Comparison of ENCODE assay signal across 8 cellular contexts in the genomic region with DNA sequence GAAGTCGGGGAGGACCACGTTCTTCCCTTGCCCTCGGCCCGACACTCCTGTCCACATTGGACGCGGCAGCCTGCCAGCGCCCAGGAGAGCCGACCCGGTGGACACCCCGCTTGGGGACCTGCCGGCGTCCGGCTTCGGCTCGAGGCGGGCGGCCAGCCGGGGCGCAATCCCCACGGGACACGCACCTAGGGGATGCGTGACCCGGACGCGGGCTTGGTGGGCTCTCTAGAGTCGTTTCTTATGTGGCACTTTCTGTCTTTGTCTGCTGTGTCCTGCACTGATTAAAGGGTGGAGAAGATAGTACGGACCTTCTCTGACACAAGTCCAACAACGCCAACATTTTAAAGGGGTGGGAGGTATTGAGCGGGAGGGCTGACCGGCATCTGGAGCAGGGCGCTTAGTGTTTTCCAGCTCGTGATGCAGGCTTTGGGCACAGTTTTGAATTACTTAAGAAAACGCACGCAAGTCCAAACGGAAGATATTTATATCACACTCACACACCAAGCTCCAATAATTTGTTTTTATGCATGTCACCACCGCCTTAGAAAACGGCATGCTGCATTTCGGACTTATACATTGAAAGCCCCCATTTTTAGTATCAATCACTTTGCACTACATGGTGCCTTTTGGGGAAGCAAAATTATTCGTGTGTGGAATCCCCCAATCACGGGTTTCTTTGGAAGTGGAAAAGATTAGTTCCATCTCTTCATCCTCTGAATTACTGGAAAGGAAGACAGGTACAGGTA. TPM values are rescaled to one million over a fixed set of nuclear protein-coding genes. Genes with fewer than 3 reads are reported as not detected.
DNase-seq lines count a peak whose midpoint lies in the region; ATAC-seq and TF ChIP-seq lines count a peak whose summit lies in the region.

No MANE protein-coding gene starts in this region.

- DNase-seq in activated naive CD4-positive, alpha-beta T cell treated with anti-CD3 and anti-CD28 coated beads, Interleukin-2, amount 10 ng/mL, durations not matched to agents 7 days and 5 days = peak; percentile 29
- no peak for DNase-seq in activated naive CD4-positive, alpha-beta T cell (lab: John Stamatoyannopoulos, UW)
- no peak for DNase-seq in T-helper 17 cell
- peak; percentile 17 for DNase-seq in fibroblast of villous mesenchyme (ENCODE audit: low read depth)
- DNase-seq in progenitor cell of endocrine pancreas (ENCODE audit: low spot score, unreplicated experiment) = peak; percentile 42
- no peak for DNase-seq in effector CD4-positive, alpha-beta T cell
- no peak for DNase-seq in kidney glomerular epithelial cell (lab: John Stamatoyannopoulos, UW)

- CTCF ChIA-PET in activated naive CD4-positive, alpha-beta T cell treated with anti-CD3 and anti-CD28 coated beads, Interleukin-2, amount 10 ng/mL, durations not matched to agents 7 days and 5 days (lab: Charles Lee) = interaction anchor here (1.4 kb wide), 1 partner anchor 344 kb away, joined by 3 read pairs; no protein-coding TSS in a partner anchor

- H3K27ac Mint-ChIP-seq in activated naive CD4-positive, alpha-beta T cell treated with anti-CD3 and anti-CD28 coated beads, Interleukin-2, amount 10 ng/mL, durations not matched to agents 7 days and 5 days = peak overlapping the region; percentile 76
- H3K27ac Mint-ChIP-seq in T-helper 17 cell (peak overlapping the region; percentile 73), progenitor cell of endocrine pancreas (peak overlapping the region; percentile 91)

- peak; percentile 13 for ATAC-seq in HG03045 (IDR thresholded peaks at IDR 0.05; ENCODE audit: unreplicated experiment)
- no peak for ATAC-seq in T-helper 17 cell

- no peak for TF ChIP-seq CTCF in fibroblast of villous mesenchyme (IDR thresholded peaks at IDR 0.05; ENCODE audit: insufficient read depth, low read depth, low read length)
- TF ChIP-seq CTCF in progenitor cell of endocrine pancreas (IDR thresholded peaks at IDR 0.05; ENCODE audit: unreplicated experiment) = no peak

- H3K4me3 ChIP-seq in fibroblast of villous mesenchyme (ENCODE audit: low read depth, low read length) = peak overlapping the region; percentile 74

- H3K9me3 ChIP-seq in T-helper 17 cell (ENCODE audit: control insufficient read depth, low read length, poor library complexity, severe bottlenecking) = peaks cover 8% of the 10 kb centered on the region

- H3K4me1 Mint-ChIP-seq in activated naive CD4-positive, alpha-beta T cell treated with anti-CD3 and anti-CD28 coated beads, Interleukin-2, amount 10 ng/mL, durations not matched to agents 7 days and 5 days = peaks cover 55% of the 10 kb centered on the region
- H3K4me1 Mint-ChIP-seq in T-helper 17 cell (peaks cover 9% of the 10 kb centered on the region), progenitor cell of endocrine pancreas (ENCODE audit: low read depth) (peaks cover 4% of the 10 kb centered on the region)

- H3K36me3 Mint-ChIP-seq in activated naive CD4-positive, alpha-beta T cell treated with anti-CD3 and anti-CD28 coated beads, Interleukin-2, amount 10 ng/mL, durations not matched to agents 7 days and 5 days = peaks cover 12% of the 10 kb centered on the region
- peaks cover under 1% of the 10 kb centered on the region for H3K36me3 Mint-ChIP-seq in T-helper 17 cell (ENCODE audit: low read depth)
- no peaks in the 10 kb centered on the region for H3K36me3 Mint-ChIP-seq in progenitor cell of endocrine pancreas (ENCODE audit: insufficient read depth)

- peak overlapping the region; percentile 68 for H3K4me3 Mint-ChIP-seq in activated naive CD4-positive, alpha-beta T cell treated with anti-CD3 and anti-CD28 coated beads, Interleukin-2, amount 10 ng/mL, durations not matched to agents 7 days and 5 days
- H3K4me3 Mint-ChIP-seq in T-helper 17 cell (peak overlapping the region; percentile 70), progenitor cell of endocrine pancreas (ENCODE audit: low read depth) (peak overlapping the region; percentile 76)

- peaks cover 83% of the 10 kb centered on the region for H3K27me3 Mint-ChIP-seq in activated naive CD4-positive, alpha-beta T cell treated with anti-CD3 and anti-CD28 coated beads, Interleukin-2, amount 10 ng/mL, durations not matched to agents 7 days and 5 days
- peaks cover 74% of the 10 kb centered on the region for H3K27me3 Mint-ChIP-seq in T-helper 17 cell
- H3K27me3 Mint-ChIP-seq in progenitor cell of endocrine pancreas = peaks cover 82% of the 10 kb centered on the region

- no peaks in the 10 kb centered on the region for H3K9me3 Mint-ChIP-seq in activated naive CD4-positive, alpha-beta T cell treated with anti-CD3 and anti-CD28 coated beads, Interleukin-2, amount 10 ng/mL, durations not matched to agents 7 days and 5 days
- no peaks in the 10 kb centered on the region for H3K9me3 Mint-ChIP-seq in progenitor cell of endocrine pancreas (ENCODE audit: low read depth)

RNA-seq across cellular contexts. Expression of gene SPAG6, which starts 3.9 kb away (rescaled TPM):
- total RNA-seq in T-helper 17 cell (not detected), fibroblast of villous mesenchyme (not detected in 2 replicates), progenitor cell of endocrine pancreas (8.5 and 8.9 TPM in 2 replicates)

RNA-seq across cellular contexts. Expression of gene BMI1, which starts 20.5 kb away (rescaled TPM):
- total RNA-seq in T-helper 17 cell (10 to 100 TPM; 53.5 to 72.4 TPM), fibroblast of villous mesenchyme (43.2 and 49.0 TPM in 2 replicates), progenitor cell of endocrine pancreas (62.1 and 64.3 TPM in 2 replicates)

RNA-seq across cellular contexts. Expression of gene COMMD3, which starts 25.2 kb away (rescaled TPM):
- 10 to 100 TPM; 35.0 to 37.3 TPM for total RNA-seq in T-helper 17 cell
- 32.9 and 38.4 TPM in 2 replicates for total RNA-seq in fibroblast of villous mesenchyme
- total RNA-seq in progenitor cell of endocrine pancreas = 48.5 and 48.8 TPM in 2 replicates

Comparison
In these comparisons a context has a peak if more than half of its experiments do, and no peak if none do; other contexts are left out.
1. DNase-seq: peak in activated naive CD4-positive, alpha-beta T cell treated with anti-CD3 and anti-CD28 coated beads, Interleukin-2, amount 10 ng/mL, durations not matched to agents 7 days and 5 days (single experiment), fibroblast of villous mesenchyme (single experiment) and progenitor cell of endocrine pancreas (single experiment); none in activated naive CD4-positive, alpha-beta T cell (0 of 4), T-helper 17 cell (0 of 3), effector CD4-positive, alpha-beta T cell (single experiment) and kidney glomerular epithelial cell (single experiment).
2. Peak in every context shown above with its lines, with median percentiles within 50 percentile points of each other: H3K27ac Mint-ChIP-seq and H3K4me3 Mint-ChIP-seq.